15 cellular contexts compared by ENCODE assay signal in the genomic region with DNA sequence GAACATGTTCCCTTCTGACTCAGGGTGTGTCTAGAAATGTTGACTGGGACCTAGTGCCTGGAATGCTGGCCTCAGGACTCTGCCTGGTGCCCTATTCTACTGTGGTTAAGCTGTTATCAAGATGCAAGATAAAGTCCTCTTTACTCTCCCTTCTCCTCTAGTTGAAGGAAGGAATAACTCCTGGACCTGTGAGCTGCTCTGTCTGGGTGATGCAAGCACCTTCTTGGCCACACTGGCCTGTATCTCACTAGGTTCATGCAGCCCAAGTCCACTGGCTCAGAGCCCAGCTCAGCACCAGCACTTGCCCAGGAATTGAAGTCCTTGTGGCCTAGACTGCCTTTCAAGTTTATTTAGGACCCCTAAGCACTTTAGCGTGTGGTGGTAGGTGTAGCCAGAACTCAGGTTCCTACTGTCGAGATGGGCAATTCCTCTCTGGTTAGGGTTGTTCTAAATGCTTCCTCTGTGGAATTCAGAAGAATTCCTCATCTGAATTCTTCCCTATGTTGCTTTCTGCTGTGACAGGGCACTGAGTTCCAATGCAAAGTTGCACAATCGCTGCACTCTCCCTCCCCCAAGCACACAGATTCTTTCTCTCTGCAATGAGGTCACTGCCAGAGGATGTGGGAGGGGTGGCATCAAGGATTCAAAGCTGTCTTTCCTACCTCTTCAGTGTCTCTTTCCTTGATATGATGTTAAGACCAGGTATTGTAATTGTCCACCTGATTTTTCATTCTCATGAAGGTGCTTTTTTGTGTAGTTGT. TPM values are rescaled to one million over a fixed set of nuclear protein-coding genes. Genes with fewer than 3 reads are reported as not detected.
DNase-seq lines count a peak whose midpoint lies in the region; ATAC-seq and TF ChIP-seq lines count a peak whose summit lies in the region.
"Had no signal": no experiment of that assay in that cellular context is flagged by ENCODE, and none has a peak within 500 bp of the region (broad histone marks: within the 10 kb centered on the region; RNA-seq: fewer than 3 reads in every experiment).

No MANE protein-coding gene starts in this region.

- no peaks in the 10 kb centered on the region for H3K36me3 ChIP-seq in right atrium auricular region
- no peaks in the 10 kb centered on the region for H3K36me3 ChIP-seq in testis (ENCODE audit: low read depth, missing control alignments)
- no peaks in the 10 kb centered on the region for H3K36me3 ChIP-seq in effector memory CD4-positive, alpha-beta T cell (ENCODE audit: control insufficient read depth, insufficient read depth, low read length)

- H3K9me3 ChIP-seq in right atrium auricular region: no peaks in the 10 kb centered on the region
- no peaks in the 10 kb centered on the region for H3K9me3 ChIP-seq in testis
- no peaks in the 10 kb centered on the region for H3K9me3 ChIP-seq in effector memory CD4-positive, alpha-beta T cell (ENCODE audit: control insufficient read depth, low read length)

- in situ Hi-C loops in astrocyte of the spinal cord (cut with HindIII; ENCODE audit: low sequenced_read_pairs): no loop called here

- H3K4me3 ChIP-seq in astrocyte of the spinal cord (ENCODE audit: low read depth, low read length): no peak overlapping the region
- no peak overlapping the region for H3K4me3 ChIP-seq in right atrium auricular region
- H3K4me3 ChIP-seq in testis: no peak overlapping the region
- H3K4me3 ChIP-seq in effector memory CD4-positive, alpha-beta T cell (ENCODE audit: insufficient read depth, low read depth, low read length, poor library complexity, severe bottlenecking): no peak overlapping the region

- WGBS in testis, 2 donors: 64 to 79% methylated on average over 3 of the region's 3 CpGs

- peak; percentile 43 for DNase-seq in HS-5 (ENCODE audit: low read depth)
- DNase-seq in astrocyte of the spinal cord (ENCODE audit: low read depth, low spot score): peak; percentile 15
- peak; percentile 74 for DNase-seq in right atrium auricular region (ENCODE audit: low spot score)
- peak; percentile 46 for DNase-seq in testis
- DNase-seq in SHP77 treated with DMSO at 0.1 percent for 48 hours (lab: John Stamatoyannopoulos, UW): no peak
- no peak for DNase-seq in effector memory CD4-positive, alpha-beta T cell
- DNase-seq in SIG-M5 (lab: John Stamatoyannopoulos, UW): no peak
- DNase-seq: activated CD4-positive, alpha-beta T cell treated with anti-CD3 and anti-CD28 coated beads for 48 hours; activated naive CD4-positive, alpha-beta T cell treated with Interleukin-2 at 50 U/mL for 16 hours; DMS 273 treated with DMSO at 0.1 percent for 48 hours; naive thymus-derived CD8-positive, alpha-beta T cell; NCI-H1048; NCI-H774 had no signal

- intact Hi-C loops in testis (cut with DNase I; ENCODE audit: low total_unique reads): no loop called here

- TF ChIP-seq POLR2A in testis (IDR thresholded peaks at IDR 0.05): no peak

- H3K4me1 ChIP-seq in right atrium auricular region (peaks cover 0 to 11% of the 10 kb centered on the region in 2 donors), testis (no peaks in the 10 kb centered on the region)
- no peaks in the 10 kb centered on the region for H3K4me1 ChIP-seq in effector memory CD4-positive, alpha-beta T cell (ENCODE audit: control insufficient read depth, insufficient read depth, low read length, poor library complexity, severe bottlenecking)

- H3K27ac ChIP-seq in right atrium auricular region (peak overlapping the region in 1 of 2 donors; percentile 58), testis (no peak overlapping the region)
- H3K27ac ChIP-seq in effector memory CD4-positive, alpha-beta T cell (ENCODE audit: insufficient read depth, low read length, poor library complexity, severe bottlenecking): no peak overlapping the region

- TF ChIP-seq CTCF in astrocyte of the spinal cord (IDR thresholded peaks at IDR 0.05; ENCODE audit: low read depth, low read length) (no peak), right atrium auricular region (IDR thresholded peaks at IDR 0.05) (no peak), testis (IDR thresholded peaks at IDR 0.05) (no peak)

- no peak for ATAC-seq in HG02759 (IDR thresholded peaks at IDR 0.05; ENCODE audit: unreplicated experiment)
- ATAC-seq: naive thymus-derived CD8-positive, alpha-beta T cell; SK-N-SH treated with all-trans-retinoic acid at 6 μM for 48 hours had no signal

- H3K27me3 ChIP-seq in right atrium auricular region (no peaks in the 10 kb centered on the region), testis (no peaks in the 10 kb centered on the region)
- no peaks in the 10 kb centered on the region for H3K27me3 ChIP-seq in effector memory CD4-positive, alpha-beta T cell (replicated peaks; ENCODE audit: control insufficient read depth, insufficient read depth, low read length, poor library complexity, severe bottlenecking)

RNA-seq across cellular contexts. Expression of a gene that starts 54.7 kb away (rescaled TPM):
- total RNA-seq in right atrium auricular region: not detected
- 1 to 10 TPM in 1 of 2 donors, under 1 TPM in 1; 0.87 to 1.6 TPM for total RNA-seq in testis
- 0.13 TPM for polyA plus RNA-seq in testis (ENCODE audit: insufficient read depth, low read depth, low replicate concordance)
- total RNA-seq: naive thymus-derived CD8-positive, alpha-beta T cell had no signal
- polyA plus RNA-seq: naive thymus-derived CD8-positive, alpha-beta T cell had no signal

Comparison
In these comparisons a context has a peak if more than half of its experiments do, and no peak if none do; other contexts are left out.
1. DNase-seq: peak in HS-5 (single experiment), astrocyte of the spinal cord (single experiment), right atrium auricular region (single experiment) and testis (single experiment); none in SHP77 treated with DMSO at 0.1 percent for 48 hours (single experiment), effector memory CD4-positive, alpha-beta T cell (0 of 3) and SIG-M5 (single experiment).